Comparison of ENCODE assay signal across 9 cellular contexts in the genomic region with DNA sequence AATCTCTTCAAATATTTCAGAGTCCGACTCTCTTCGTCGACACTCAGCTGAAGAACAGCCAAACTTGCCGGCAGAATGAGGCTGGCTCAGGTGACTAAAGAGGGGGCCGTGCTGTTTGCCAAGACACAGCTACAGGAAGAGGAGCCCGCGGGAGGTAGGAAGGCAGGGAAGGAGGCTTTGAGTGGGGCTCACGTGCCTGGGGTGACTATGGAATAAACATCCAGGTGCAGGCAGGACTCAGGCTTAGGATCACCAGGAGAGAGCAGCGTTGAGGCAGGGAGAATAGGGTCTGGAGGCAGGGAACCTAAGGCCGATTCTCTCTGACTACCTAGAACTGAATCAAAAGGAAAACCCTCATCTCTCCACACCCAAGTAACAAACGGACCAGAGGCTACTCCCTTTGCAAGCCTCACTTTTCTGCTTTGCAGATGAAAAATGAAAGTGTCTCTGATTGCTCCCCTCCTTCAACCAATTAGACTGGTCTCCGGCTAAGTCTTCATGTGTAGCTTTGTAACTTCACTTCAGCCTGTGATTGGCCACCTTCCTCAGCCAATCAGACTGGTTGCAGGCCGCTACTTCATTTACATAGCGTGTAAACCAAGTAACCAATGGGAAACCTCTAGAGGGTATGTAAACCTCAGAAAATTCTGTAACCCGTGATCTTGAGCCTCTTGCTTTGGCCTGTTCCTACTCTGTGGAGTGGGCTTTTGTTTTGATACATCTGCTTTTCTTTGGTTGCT. TPM values are rescaled to one million over a fixed set of nuclear protein-coding genes. Genes with fewer than 3 reads are reported as not detected.
DNase-seq lines count a peak whose midpoint lies in the region; ATAC-seq and TF ChIP-seq lines count a peak whose summit lies in the region.
"Had no signal": no experiment of that assay in that cellular context is flagged by ENCODE, and none has a peak within 500 bp of the region (broad histone marks: within the 10 kb centered on the region; RNA-seq: fewer than 3 reads in every experiment).

No MANE protein-coding gene starts in this region.

- no peak overlapping the region for H3K4me3 Mint-ChIP-seq in CD8-positive, alpha-beta T cell
- no peak overlapping the region; the same call in 2 of the 3 replicates for H3K4me3 Mint-ChIP-seq in GM23338

- H3K79me2 ChIP-seq in GM23338 (replicated peaks; ENCODE audit: insufficient read depth), result no peaks in the 10 kb centered on the region

- intact Hi-C loops in CD8-positive, alpha-beta T cell (cut with DNase I, micrococcal nuclease), result no loop called here
- intact Hi-C loops in Panc1 (cut with micrococcal nuclease; ENCODE audit: unreplicated experiment), result no loop called here

- no peak overlapping the region for H3K27ac Mint-ChIP-seq in CD8-positive, alpha-beta T cell
- H3K27ac Mint-ChIP-seq in GM23338, result peak overlapping the region; percentile 49; the same call in 1 of the 2 replicates

- POLR2A ChIA-PET in CD8-positive, alpha-beta T cell (lab: Charles Lee), result interaction anchor here (0.6 to 1.5 kb wide), 2 partner anchors 29 to 1263 kb away, joined by 3 read pairs; no protein-coding TSS in a partner anchor
- POLR2A ChIA-PET in Panc1 (lab: Charles Lee), result no interaction called here

- no peaks in the 10 kb centered on the region for H3K4me1 ChIP-seq in CD8-positive, alpha-beta T cell (ENCODE audit: insufficient read depth, low read length)
- H3K4me1 ChIP-seq in GM23338 (ENCODE audit: insufficient read depth), result peaks cover 42% of the 10 kb centered on the region
- peaks cover 5% of the 10 kb centered on the region; the same call in 1 of the 2 replicates for H3K4me1 ChIP-seq in Panc1 (ENCODE audit: control insufficient read depth, insufficient read depth, low read length)

- no peaks in the 10 kb centered on the region for H3K9me3 ChIP-seq in CD8-positive, alpha-beta T cell (ENCODE audit: low read length)
- H3K9me3 ChIP-seq in Panc1 (ENCODE audit: control insufficient read depth, insufficient read depth, low read depth, low read length), result no peaks in the 10 kb centered on the region

- no peaks in the 10 kb centered on the region for H3K27me3 ChIP-seq in CD8-positive, alpha-beta T cell (ENCODE audit: insufficient read depth, low read length)
- no peaks in the 10 kb centered on the region for H3K27me3 ChIP-seq in GM23338 (ENCODE audit: insufficient read depth)
- no peaks in the 10 kb centered on the region for H3K27me3 ChIP-seq in Panc1 (ENCODE audit: control insufficient read depth, insufficient read depth, low read length)

- H3K4me1 Mint-ChIP-seq in CD8-positive, alpha-beta T cell (ENCODE audit: low read depth), result peaks cover 1% of the 10 kb centered on the region
- H3K4me1 Mint-ChIP-seq in GM23338, result peaks cover 67% of the 10 kb centered on the region

- ATAC-seq in CD8-positive, alpha-beta T cell, result peak; percentile 48
- ATAC-seq in GM23338, result peak; percentile 75
- ATAC-seq in Panc1, result peak; percentile 71
- no peak for ATAC-seq in GM18517 (IDR thresholded peaks at IDR 0.05; ENCODE audit: unreplicated experiment)

- H3K4me3 ChIP-seq in CD8-positive, alpha-beta T cell (ENCODE audit: low read depth, low read length), result no peak overlapping the region
- no peak overlapping the region for H3K4me3 ChIP-seq in GM23338
- H3K4me3 ChIP-seq in Panc1 (ENCODE audit: low read depth in 2 of 2, low read length in 2 of 2), result peak overlapping the region in 1 of 2 experiments; percentile 34; a peak in 2 of 4 replicates

- BruUV-seq in Panc1 (replicated peaks; lab: Mats Ljungman, UMichigan), result no TSS peak

- H3K36me3 Mint-ChIP-seq in CD8-positive, alpha-beta T cell, result no peaks in the 10 kb centered on the region
- H3K36me3 Mint-ChIP-seq in GM23338 (ENCODE audit: low read depth), result peaks cover 11% of the 10 kb centered on the region

- no peak overlapping the region for H3K27ac ChIP-seq in CD8-positive, alpha-beta T cell (ENCODE audit: low read depth, low read length)
- H3K27ac ChIP-seq in GM23338 (ENCODE audit: low read depth), result peak overlapping the region; percentile 51; the same call in 1 of the 2 replicates
- H3K27ac ChIP-seq in Panc1 (ENCODE audit: low read length), result no peak overlapping the region

- 0 out of 2 replicates have a peak overlapping the region, but pooled peaks have one; percentile 30 for H2AFZ ChIP-seq in GM23338

- no peaks in the 10 kb centered on the region for H3K9me2 ChIP-seq in GM23338 (ENCODE audit: insufficient read depth)

- no peaks in the 10 kb centered on the region; the same call in 1 of the 2 replicates for H3F3A ChIP-seq in GM23338 (replicated peaks; ENCODE audit: low read depth)

- in situ Hi-C loops in Panc1 (cut with HindIII; ENCODE audit: low pct_unique_long_range_greater_than_20kb, low sequenced_read_pairs), result no loop called here

- H4K20me1 ChIP-seq in GM23338 (replicated peaks; ENCODE audit: insufficient read depth), result no peaks in the 10 kb centered on the region

- H3K27me3 Mint-ChIP-seq in CD8-positive, alpha-beta T cell (ENCODE audit: low read depth), result no peaks in the 10 kb centered on the region
- H3K27me3 Mint-ChIP-seq in GM23338 (ENCODE audit: insufficient read depth, low read depth, poor library complexity), result peaks cover 10% of the 10 kb centered on the region

- H3K4me2 ChIP-seq in GM23338, result no peak overlapping the region

- no peaks in the 10 kb centered on the region for H3K9me3 Mint-ChIP-seq in CD8-positive, alpha-beta T cell
- peaks cover 11% of the 10 kb centered on the region for H3K9me3 Mint-ChIP-seq in GM23338

- no peak for TF ChIP-seq CTCF in CD8-positive, alpha-beta T cell (IDR thresholded peaks at IDR 0.05)
- TF ChIP-seq CTCF in GM23338 (conservative IDR thresholded peaks at IDR 0.05; ENCODE audit: low read depth in 2 of 2), result peak; percentile 44 to 74
- no peak; the same call in 1 of the 2 replicates for TF ChIP-seq CTCF in Panc1 (IDR thresholded peaks at IDR 0.05)

- H3K36me3 ChIP-seq in CD8-positive, alpha-beta T cell (ENCODE audit: insufficient read depth, low read length), result no peaks in the 10 kb centered on the region
- H3K36me3 ChIP-seq in GM23338 (ENCODE audit: insufficient read depth) (no peaks in the 10 kb centered on the region), Panc1 (ENCODE audit: control insufficient read depth, insufficient read depth, low read length) (no peaks in the 10 kb centered on the region)

- CTCF ChIA-PET in CD8-positive, alpha-beta T cell (lab: Charles Lee), result interaction anchor here (1.8 to 2.0 kb wide), 3 partner anchors 22 to 116 kb away, joined by 8 to 9 read pairs (median 9); no protein-coding TSS in a partner anchor
- CTCF ChIA-PET in Panc1 (lab: Charles Lee), result interaction anchor here (1.5 kb wide), 1 partner anchor 21 kb away, joined by 8 read pairs; no protein-coding TSS in a partner anchor

- DNase-seq in CD8-positive, alpha-beta T cell, result no peak
- DNase-seq in GM23338 (ENCODE audit: low spot score), result peak; percentile 83
- no peak for DNase-seq in Panc1 (ENCODE audit: low read depth, low spot score)
- DNase-seq in iPS-NIHi7 (ENCODE audit: extremely low spot score), result peak; percentile 71
- no peak for DNase-seq in AML-193 (lab: John Stamatoyannopoulos, UW)
- DNase-seq in stimulated activated CD4-positive, alpha-beta T cell treated with anti-CD3 and anti-CD28 coated beads, Interleukin-1b, Interleukin-23, amount 100 ng/mL, for 48 hours, result no peak
- no peak for DNase-seq in RKO (ENCODE audit: low spot score)
- DNase-seq: activated CD4-positive, alpha-beta T cell treated with anti-CD3 and anti-CD28 coated beads for 4 hours had no signal

TF ChIP-seq in GM23338, 12 proteins besides CTCF, POLR2A, EP300 and RAD21 (continues in another document):
- TF ChIP-seq, protein P1, sequence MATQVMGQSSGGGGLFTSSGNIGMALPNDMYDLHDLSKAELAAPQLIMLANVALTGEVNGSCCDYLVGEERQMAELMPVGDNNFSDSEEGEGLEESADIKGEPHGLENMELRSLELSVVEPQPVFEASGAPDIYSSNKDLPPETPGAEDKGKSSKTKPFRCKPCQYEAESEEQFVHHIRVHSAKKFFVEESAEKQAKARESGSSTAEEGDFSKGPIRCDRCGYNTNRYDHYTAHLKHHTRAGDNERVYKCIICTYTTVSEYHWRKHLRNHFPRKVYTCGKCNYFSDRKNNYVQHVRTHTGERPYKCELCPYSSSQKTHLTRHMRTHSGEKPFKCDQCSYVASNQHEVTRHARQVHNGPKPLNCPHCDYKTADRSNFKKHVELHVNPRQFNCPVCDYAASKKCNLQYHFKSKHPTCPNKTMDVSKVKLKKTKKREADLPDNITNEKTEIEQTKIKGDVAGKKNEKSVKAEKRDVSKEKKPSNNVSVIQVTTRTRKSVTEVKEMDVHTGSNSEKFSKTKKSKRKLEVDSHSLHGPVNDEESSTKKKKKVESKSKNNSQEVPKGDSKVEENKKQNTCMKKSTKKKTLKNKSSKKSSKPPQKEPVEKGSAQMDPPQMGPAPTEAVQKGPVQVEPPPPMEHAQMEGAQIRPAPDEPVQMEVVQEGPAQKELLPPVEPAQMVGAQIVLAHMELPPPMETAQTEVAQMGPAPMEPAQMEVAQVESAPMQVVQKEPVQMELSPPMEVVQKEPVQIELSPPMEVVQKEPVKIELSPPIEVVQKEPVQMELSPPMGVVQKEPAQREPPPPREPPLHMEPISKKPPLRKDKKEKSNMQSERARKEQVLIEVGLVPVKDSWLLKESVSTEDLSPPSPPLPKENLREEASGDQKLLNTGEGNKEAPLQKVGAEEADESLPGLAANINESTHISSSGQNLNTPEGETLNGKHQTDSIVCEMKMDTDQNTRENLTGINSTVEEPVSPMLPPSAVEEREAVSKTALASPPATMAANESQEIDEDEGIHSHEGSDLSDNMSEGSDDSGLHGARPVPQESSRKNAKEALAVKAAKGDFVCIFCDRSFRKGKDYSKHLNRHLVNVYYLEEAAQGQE (IDR thresholded peaks at IDR 0.05; ENCODE audit: unreplicated experiment), result no peak
- TF ChIP-seq, protein P2, sequence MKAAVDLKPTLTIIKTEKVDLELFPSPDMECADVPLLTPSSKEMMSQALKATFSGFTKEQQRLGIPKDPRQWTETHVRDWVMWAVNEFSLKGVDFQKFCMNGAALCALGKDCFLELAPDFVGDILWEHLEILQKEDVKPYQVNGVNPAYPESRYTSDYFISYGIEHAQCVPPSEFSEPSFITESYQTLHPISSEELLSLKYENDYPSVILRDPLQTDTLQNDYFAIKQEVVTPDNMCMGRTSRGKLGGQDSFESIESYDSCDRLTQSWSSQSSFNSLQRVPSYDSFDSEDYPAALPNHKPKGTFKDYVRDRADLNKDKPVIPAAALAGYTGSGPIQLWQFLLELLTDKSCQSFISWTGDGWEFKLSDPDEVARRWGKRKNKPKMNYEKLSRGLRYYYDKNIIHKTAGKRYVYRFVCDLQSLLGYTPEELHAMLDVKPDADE (IDR thresholded peaks at IDR 0.05), result no peak
- TF ChIP-seq POLR2AphosphoS5 (IDR thresholded peaks at IDR 0.05; ENCODE audit: low read depth) (no peak), ZNF114 (CRISPR knock-in tag; IDR thresholded peaks at IDR 0.05) (no peak), NANOG (IDR thresholded peaks at IDR 0.05; ENCODE audit: borderline replicate concordance) (no peak), CREB1 (CRISPR knock-in tag; IDR thresholded peaks at IDR 0.05; ENCODE audit: low read depth) (no peak), JUNB (IDR thresholded peaks at IDR 0.05; ENCODE audit: unreplicated experiment) (no peak)

RNA-seq across cellular contexts. Expression of gene BNIP3, which starts 19.7 kb away (rescaled TPM):
- total RNA-seq in CD8-positive, alpha-beta T cell, result 10 to 100 TPM; 19.2 to 21.3 TPM
- 48.8 and 75.0 TPM in 2 replicates for total RNA-seq in GM23338 (2014; rRNA removed; shearing (Covaris generic))
- polyA plus RNA-seq in GM23338 (2016; fragmentation: Nextera tagmentation; extraction: Ambion mirVana), result 41.1 and 46.3 TPM in 2 replicates
- 67.8 TPM for total RNA-seq in Panc1 (2021; ENCODE audit: unreplicated experiment)
- 125 TPM for polyA plus RNA-seq in Panc1 (2012; ENCODE audit: insufficient read length)

Comparison
In these comparisons a context has a peak if more than half of its experiments do, and no peak if none do; other contexts are left out.
1. DNase-seq: peak in GM23338 (single experiment) and iPS-NIHi7 (single experiment); none in CD8-positive, alpha-beta T cell (0 of 7), Panc1 (single experiment), AML-193 (0 of 2), stimulated activated CD4-positive, alpha-beta T cell treated with anti-CD3 and anti-CD28 coated beads, Interleukin-1b, Interleukin-23, amount 100 ng/mL, for 48 hours (single experiment) and RKO (single experiment).
2. CTCF ChIP-seq: peak in GM23338 (2 of 2); none in CD8-positive, alpha-beta T cell (single experiment) and Panc1 (single experiment).